In genomic region chr2:73212448-73213176, GRCh38 we compare ENCODE assay signal across 8 cellular contexts. TPM values are rescaled to one million over a fixed set of nuclear protein-coding genes. Genes with fewer than 3 reads are reported as not detected.
A peak's percentile ranks its signal among the peaks of the same experiment; 100 is the strongest.
DNase-seq lines count a peak whose midpoint lies in the region; ATAC-seq, FAIRE-seq and TF ChIP-seq lines count a peak whose summit lies in the region.

No MANE protein-coding gene starts in this region.

- no peak for FAIRE-seq in frontal cortex (lab: Jason Lieb, UNC)
- FAIRE-seq in pancreas (lab: Jason Lieb, UNC): no peak

- peak; percentile 85 for DNase-seq in GM04503 (ENCODE audit: low read depth)
- no peak for DNase-seq in HCT116 (ENCODE audit: low read depth, low spot score)
- DNase-seq in MM.1S: peak; percentile 77
- DNase-seq in SHP77 (lab: John Stamatoyannopoulos, UW): peak; percentile 71 to 76
- peak; percentile 73 for DNase-seq in activated gamma-delta T cell treated with Interleukin-2 at 50 U/mL for 16 hours
- DNase-seq in frontal cortex (ENCODE audit: low spot score in 2 of 2): peak; percentile 62 to 74
- DNase-seq in pancreas: peak in 5 of 6 donors; percentile 30 to 84 (median 73)
- DNase-seq in tibial artery: peak; percentile 69 to 89

- H3K4me1 ChIP-seq in HCT116 (ENCODE audit: control insufficient read depth in 1 of 2, insufficient read depth in 2 of 2, low read length in 2 of 2) (peaks cover 3 to 34% of the 10 kb centered on the region in 2 experiments; a peak in 3 of 4 replicates), MM.1S (ENCODE audit: low read length) (peaks cover 7% of the 10 kb centered on the region; the same call in 1 of the 2 replicates), pancreas (peaks cover 0 to 3% (median 0%) of the 10 kb centered on the region in 3 donors), tibial artery (peaks cover 0 to 36% (median 21%) of the 10 kb centered on the region in 4 donors)

- H3F3A ChIP-seq in MM.1S (ENCODE audit: insufficient read depth, low read length): 0 out of 2 replicates have a peak, but pooled peaks cover 4% of the 10 kb centered on the region

- ATAC-seq in HCT116 (peak; percentile 81), pancreas (peak; percentile 76 to 86 (median 82))

- H2AFZ ChIP-seq in HCT116 (ENCODE audit: low read depth, low read length, poor library complexity, severe bottlenecking): no peak overlapping the region
- H2AFZ ChIP-seq in MM.1S (ENCODE audit: low read length): 0 out of 2 replicates have a peak overlapping the region, but pooled peaks have one; percentile 35

- no peak for TF ChIP-seq POLR2A in HCT116 (IDR thresholded peaks at IDR 0.05; ENCODE audit: borderline replicate concordance, extremely low read depth, insufficient read depth, insufficient read length)

- H3K36me3 ChIP-seq in HCT116 (ENCODE audit: control insufficient read depth in 1 of 2, insufficient read depth in 2 of 2, low read length in 2 of 2) (no peaks in the 10 kb centered on the region), MM.1S (replicated peaks; ENCODE audit: insufficient read depth, low read length) (no peaks in the 10 kb centered on the region), pancreas (no peaks in the 10 kb centered on the region), tibial artery (no peaks in the 10 kb centered on the region)

- H3K79me2 ChIP-seq in HCT116 (ENCODE audit: insufficient read depth, low read length) (peaks cover 32% of the 10 kb centered on the region), MM.1S (ENCODE audit: low read length) (peaks cover 28% of the 10 kb centered on the region)

- TF ChIP-seq CTCF in HCT116 (IDR thresholded peaks at IDR 0.05 in 2 of 3, conservative IDR thresholded peaks at IDR 0.05 in 1 of 3; ENCODE audit: borderline replicate concordance in 1 of 3, insufficient read depth in 1 of 3, low read depth in 2 of 3, low read length in 2 of 3): peak; percentile 78 to 99 (median 95)
- peak; percentile 96 for TF ChIP-seq CTCF in MM.1S (IDR thresholded peaks at IDR 0.05; ENCODE audit: low read length)
- TF ChIP-seq CTCF in pancreas (IDR thresholded peaks at IDR 0.05): peak; percentile 76 to 95 (median 92)
- TF ChIP-seq CTCF in tibial artery (IDR thresholded peaks at IDR 0.05): peak; percentile 92 to 95

- peak; percentile 78 for TF ChIP-seq RAD21 in HCT116 (IDR thresholded peaks at IDR 0.05; ENCODE audit: low read depth)

- H3K27me3 ChIP-seq in HCT116 (ENCODE audit: insufficient read depth, low read length) (no peaks in the 10 kb centered on the region), MM.1S (replicated peaks; ENCODE audit: insufficient read depth, low read length) (no peaks in the 10 kb centered on the region), pancreas (no peaks in the 10 kb centered on the region), tibial artery (no peaks in the 10 kb centered on the region)

- POLR2A ChIA-PET in HCT116 (lab: Charles Lee): interaction anchor here (1.1 to 2.1 kb wide), 2 partner anchors 21 to 35 kb away, joined by 5 to 8 read pairs; partner anchors contain the start of genes CCT7 and PRADC1

- H3K4me3 ChIP-seq in HCT116 (replicated peaks in 1 of 2; ENCODE audit: low read depth in 1 of 2, low read length in 2 of 2): no peak overlapping the region
- H3K4me3 ChIP-seq in MM.1S (ENCODE audit: low read length): no peak overlapping the region
- no peak overlapping the region for H3K4me3 ChIP-seq in pancreas
- H3K4me3 ChIP-seq in tibial artery: no peak overlapping the region

- CTCF ChIA-PET in HCT116 (lab: Charles Lee): interaction anchor here (0.7 to 2.6 kb wide), 18 partner anchors 8 to 325 kb away, joined by 3 to 31 read pairs (median 4); partner anchors contain the start of genes CCT7, NOTO, PRADC1 and SFXN5

- H3K9ac ChIP-seq in HCT116 (ENCODE audit: low read length) (no peak overlapping the region), MM.1S (ENCODE audit: low read length) (no peak overlapping the region)

- no peaks in the 10 kb centered on the region for H3K9me2 ChIP-seq in HCT116 (ENCODE audit: insufficient read depth)
- no peaks in the 10 kb centered on the region for H3K9me2 ChIP-seq in MM.1S (replicated peaks; ENCODE audit: insufficient read depth, low read length)

- H4K20me1 ChIP-seq in HCT116 (ENCODE audit: insufficient read depth): no peaks in the 10 kb centered on the region
- no peaks in the 10 kb centered on the region for H4K20me1 ChIP-seq in MM.1S (ENCODE audit: insufficient read depth, low read length)

- H3K9me3 ChIP-seq in HCT116 (ENCODE audit: control insufficient read depth in 1 of 2, insufficient read depth in 1 of 2, low read depth in 1 of 2, low read length in 2 of 2) (no peaks in the 10 kb centered on the region), MM.1S (replicated peaks; ENCODE audit: insufficient read depth, low read length) (no peaks in the 10 kb centered on the region), pancreas (no peaks in the 10 kb centered on the region), tibial artery (no peaks in the 10 kb centered on the region)

- RAD21 ChIA-PET in HCT116 (lab: Charles Lee; ENCODE audit: low non-redundant PET in 1 of 2, low total read pairs in 2 of 2, uncharacterized antibody in 2 of 2, unreplicated experiment in 2 of 2): interaction anchor here in 1 of 2 experiments (2.2 kb wide), 1 partner anchor 35 kb away, joined by 8 read pairs; no protein-coding TSS in a partner anchor

- no peak overlapping the region for H3K27ac ChIP-seq in HCT116 (ENCODE audit: low read depth, low read length)
- no peak overlapping the region for H3K27ac ChIP-seq in MM.1S (ENCODE audit: low read length)
- H3K27ac ChIP-seq in pancreas: no peak overlapping the region
- peak overlapping the region; percentile 71 to 73 for H3K27ac ChIP-seq in tibial artery

- WGBS in pancreas, 2 donors: 41 to 50% methylated on average over 20 of the region's 20 CpGs

- intact Hi-C loops in HCT116 (cut with micrococcal nuclease): loop anchor here (1.0 kb wide), 2 partner anchors 35 to 127 kb away; no protein-coding TSS in a partner anchor
- intact Hi-C loops in pancreas (cut with DNase I): no loop called here
- intact Hi-C loops in tibial artery (cut with DNase I; ENCODE audit: low total_unique reads): loop anchor here (2.0 kb wide), 1 partner anchor 36 kb away; no protein-coding TSS in a partner anchor

- peak overlapping the region; percentile 83 for H3K4me2 ChIP-seq in HCT116 (ENCODE audit: low read length)
- peak overlapping the region; percentile 41; the same call in 1 of the 2 replicates for H3K4me2 ChIP-seq in MM.1S (ENCODE audit: low read depth, low read length)

- no TSS peak for BruUV-seq in HCT116 (replicated peaks; lab: Mats Ljungman, UMichigan)

TF ChIP-seq in HCT116, 20 proteins besides CTCF, POLR2A, EP300 and RAD21 (continues in another document):
- TF ChIP-seq SIN3A (IDR thresholded peaks at IDR 0.05; ENCODE audit: low read depth) (no peak), ATF3 (IDR thresholded peaks at IDR 0.05) (no peak), POLR2AphosphoS5 (IDR thresholded peaks at IDR 0.05; ENCODE audit: low read depth, low read length) (no peak), EZH2 (IDR thresholded peaks at IDR 0.05) (no peak), FOSL1 (IDR thresholded peaks at IDR 0.05; ENCODE audit: low read depth) (no peak), MAX (IDR thresholded peaks at IDR 0.05) (no peak), EGR1 (IDR thresholded peaks at IDR 0.05; ENCODE audit: low read depth) (no peak), ZFX (IDR thresholded peaks at IDR 0.05) (no peak), EZH2phosphoT487 (IDR thresholded peaks at IDR 0.05; ENCODE audit: borderline replicate concordance) (no peak), ZBTB33 (IDR thresholded peaks at IDR 0.05; ENCODE audit: extremely low read depth, insufficient replicate concordance, low read length) (no peak), SP1 (IDR thresholded peaks at IDR 0.05; ENCODE audit: low read depth) (no peak)

RNA-seq across cellular contexts. Expression of gene SMYD5, which starts 1.4 kb away (rescaled TPM):
- 37.4 TPM for total RNA-seq in HCT116 (2021; ENCODE audit: unreplicated experiment)
- polyA plus RNA-seq in HCT116 (2012): 29.6 and 29.7 TPM in 2 replicates
- 19.6 TPM for total RNA-seq in frontal cortex
- total RNA-seq in pancreas: 10 to 100 TPM in 4 of 6 donors, 1 to 10 TPM in 2; 8.7 to 13.7 (median 11.5) TPM
- 10 to 100 TPM; 17.0 to 19.6 TPM for polyA plus RNA-seq in pancreas

RNA-seq across cellular contexts. Expression of gene NOTO, which starts 10.2 kb away (rescaled TPM):
- total RNA-seq in HCT116 (2021; ENCODE audit: unreplicated experiment) (not detected), frontal cortex (not detected), pancreas (not detected)
- not detected in 2 replicates for polyA plus RNA-seq in HCT116 (2012)
- not detected for polyA plus RNA-seq in pancreas

RNA-seq across cellular contexts. Expression of gene PRADC1, which starts 20.4 kb away (rescaled TPM):
- total RNA-seq in HCT116 (2021; ENCODE audit: unreplicated experiment) (8.6 TPM), frontal cortex (7.3 TPM), pancreas (10 to 100 TPM; 10.5 to 16.7 (median 13.2) TPM)
- polyA plus RNA-seq in HCT116 (2012): 10.7 and 12.0 TPM in 2 replicates
- 10 to 100 TPM; 19.1 to 20.9 TPM for polyA plus RNA-seq in pancreas

RNA-seq across cellular contexts. Expression of gene CCT7, which starts 21.5 kb away (rescaled TPM):
- 637 TPM for total RNA-seq in HCT116 (2021; ENCODE audit: unreplicated experiment)
- polyA plus RNA-seq in HCT116 (2012): 510 and 633 TPM in 2 replicates
- total RNA-seq in frontal cortex: 214 TPM
- 100 to 1,000 TPM in 4 of 6 donors, 10 to 100 TPM in 2; 91.8 to 141 (median 118) TPM for total RNA-seq in pancreas
- 10 to 100 TPM; 72.7 to 92.2 TPM for polyA plus RNA-seq in pancreas

Comparison
In these comparisons a context has a peak if more than half of its experiments do, and no peak if none do; other contexts are left out.
1. H3K27ac ChIP-seq: peak in tibial artery (2 of 2); none in HCT116 (single experiment), MM.1S (single experiment) and pancreas (0 of 4).
2. intact Hi-C loops: an anchor here in HCT116 (1.0 kb wide) and tibial artery (2.0 kb wide); none called in pancreas.
3. Peak in every context shown above with its lines, with median percentiles within 50 percentile points of each other: CTCF ChIP-seq.